ENCODE assay signal across 9 cellular contexts in genomic region chr1:90133133-90133532, GRCh38.
DNase-seq lines count a peak whose midpoint lies in the region; ATAC-seq and TF ChIP-seq lines count a peak whose summit lies in the region.
"Had no signal": no experiment of that assay in that cellular context is flagged by ENCODE, and none has a peak within 500 bp of the region (broad histone marks: within the 10 kb centered on the region; RNA-seq: fewer than 3 reads in every experiment).

No MANE protein-coding gene starts in this region.

- no peaks in the 10 kb centered on the region for H3K27me3 ChIP-seq in Karpas-422 (ENCODE audit: low read length)
- H3K27me3 ChIP-seq in Panc1 (ENCODE audit: control insufficient read depth, insufficient read depth, low read length), result peaks cover 7% of the 10 kb centered on the region; the same call in 1 of the 2 replicates
- no peaks in the 10 kb centered on the region for H3K27me3 ChIP-seq in thoracic aorta (replicated peaks; ENCODE audit: insufficient read depth)
- H3K27me3 ChIP-seq in CD4-positive, alpha-beta memory T cell (ENCODE audit: insufficient read depth, low read length), result no peaks in the 10 kb centered on the region

- H3K4me1 Mint-ChIP-seq in CD4-positive, alpha-beta memory T cell, result no peaks in the 10 kb centered on the region
- H3K4me1 Mint-ChIP-seq: memory B cell had no signal

- H3K9me3 ChIP-seq in Karpas-422 (ENCODE audit: low read length), result no peaks in the 10 kb centered on the region
- H3K9me3 ChIP-seq in Panc1 (ENCODE audit: control insufficient read depth, insufficient read depth, low read depth, low read length), result no peaks in the 10 kb centered on the region
- H3K9me3 ChIP-seq in thoracic aorta, result no peaks in the 10 kb centered on the region
- no peaks in the 10 kb centered on the region for H3K9me3 ChIP-seq in CD4-positive, alpha-beta memory T cell (ENCODE audit: control insufficient read depth in 1 of 2, low read length in 2 of 2)

- H3K9ac ChIP-seq in Karpas-422 (ENCODE audit: low read length), result no peak overlapping the region

- CTCF ChIA-PET in Panc1 (lab: Charles Lee), result interaction anchor here (0.6 to 1.0 kb wide), 2 partner anchors 24 to 588 kb away, joined by 4 read pairs; no protein-coding TSS in a partner anchor
- CTCF ChIA-PET in CD4-positive, alpha-beta memory T cell (lab: Charles Lee; ENCODE audit: partially characterized antibody), result no interaction called here

- H3K9me2 ChIP-seq in Karpas-422 (replicated peaks; ENCODE audit: insufficient read depth, low read length), result no peaks in the 10 kb centered on the region

- no peak overlapping the region for H3K4me2 ChIP-seq in Karpas-422 (ENCODE audit: low read depth, low read length, poor library complexity, severe bottlenecking)

- in situ Hi-C loops in Panc1 (cut with HindIII; ENCODE audit: low pct_unique_long_range_greater_than_20kb, low sequenced_read_pairs), result no loop called here

- no peaks in the 10 kb centered on the region for H3K36me3 Mint-ChIP-seq in CD4-positive, alpha-beta memory T cell
- H3K36me3 Mint-ChIP-seq: memory B cell had no signal

- no peak overlapping the region for H2AFZ ChIP-seq in Karpas-422 (ENCODE audit: low read length)

- no peak overlapping the region for H3K4me3 Mint-ChIP-seq in CD4-positive, alpha-beta memory T cell
- H3K4me3 Mint-ChIP-seq: memory B cell had no signal

- POLR2A ChIA-PET in Panc1 (lab: Charles Lee), result no interaction called here
- POLR2A ChIA-PET in CD4-positive, alpha-beta memory T cell (lab: Charles Lee; ENCODE audit: partially characterized antibody), result no interaction called here

- intact Hi-C loops in Panc1 (cut with micrococcal nuclease; ENCODE audit: unreplicated experiment), result loop anchor here (10.0 kb wide), 1 partner anchor 442 kb away; no protein-coding TSS in a partner anchor
- intact Hi-C loops in CD4-positive, alpha-beta memory T cell (cut with micrococcal nuclease), result no loop called here

- DNase-seq in EH (ENCODE audit: low read depth), result peak; percentile 21
- DNase-seq in Karpas-422, result peak; percentile 84
- DNase-seq in Panc1 (ENCODE audit: low read depth, low spot score), result no peak
- peak; percentile 39 for DNase-seq in fibroblast of pulmonary artery (ENCODE audit: low read depth)
- no peak for DNase-seq in thoracic aorta (ENCODE audit: low spot score)
- DNase-seq in CD4-positive, alpha-beta memory T cell, result no peak

- TF ChIP-seq CTCF in Panc1 (IDR thresholded peaks at IDR 0.05) (peak; percentile 78), fibroblast of pulmonary artery (IDR thresholded peaks at IDR 0.05; ENCODE audit: low read length, missing control alignments) (peak; percentile 45), thoracic aorta (IDR thresholded peaks at IDR 0.05) (peak; percentile 52)

- H4K20me1 ChIP-seq in Karpas-422 (ENCODE audit: insufficient read depth, low read depth, low read length), result no peaks in the 10 kb centered on the region

- no peak overlapping the region for H3K27ac Mint-ChIP-seq in CD4-positive, alpha-beta memory T cell
- H3K27ac Mint-ChIP-seq: memory B cell had no signal

- H3K4me1 ChIP-seq in Karpas-422 (ENCODE audit: low read length) (no peaks in the 10 kb centered on the region), Panc1 (ENCODE audit: control insufficient read depth, insufficient read depth, low read length) (no peaks in the 10 kb centered on the region), thoracic aorta (ENCODE audit: control insufficient read depth in 1 of 2, low read depth in 2 of 2) (peaks cover 0 to 15% of the 10 kb centered on the region in 2 donors)
- H3K4me1 ChIP-seq in CD4-positive, alpha-beta memory T cell (ENCODE audit: insufficient read depth, low read length), result no peaks in the 10 kb centered on the region

- no peaks in the 10 kb centered on the region for H3K79me2 ChIP-seq in Karpas-422 (ENCODE audit: low read length)

- H3K4me3 ChIP-seq in Karpas-422 (ENCODE audit: low read length), result no peak overlapping the region
- no peak overlapping the region for H3K4me3 ChIP-seq in Panc1 (ENCODE audit: low read depth in 2 of 2, low read length in 2 of 2)
- no peak overlapping the region for H3K4me3 ChIP-seq in fibroblast of pulmonary artery (replicated peaks; ENCODE audit: low read depth, low read length)
- no peak overlapping the region for H3K4me3 ChIP-seq in thoracic aorta
- H3K4me3 ChIP-seq in CD4-positive, alpha-beta memory T cell (ENCODE audit: low read length in 2 of 2), result no peak overlapping the region

- H3K9me3 Mint-ChIP-seq in CD4-positive, alpha-beta memory T cell, result peaks cover 0 to 5% (median 4%) of the 10 kb centered on the region in 8 donors

- H3K27me3 Mint-ChIP-seq in CD4-positive, alpha-beta memory T cell, result peaks cover 12 to 15% of the 10 kb centered on the region in 2 donors

- H3K36me3 ChIP-seq in Karpas-422 (ENCODE audit: insufficient read depth, low read length) (no peaks in the 10 kb centered on the region), Panc1 (ENCODE audit: control insufficient read depth, insufficient read depth, low read length) (no peaks in the 10 kb centered on the region), thoracic aorta (no peaks in the 10 kb centered on the region)
- no peaks in the 10 kb centered on the region for H3K36me3 ChIP-seq in CD4-positive, alpha-beta memory T cell (ENCODE audit: insufficient read depth, low read length)

- no TSS peak for BruUV-seq in Panc1 (replicated peaks; lab: Mats Ljungman, UMichigan)

- ATAC-seq in Panc1 (peak; percentile 89), thoracic aorta (ENCODE audit: insufficient number of reproducible peaks, low FRiP score, low read depth) (peak; percentile 91), GM18907 (IDR thresholded peaks at IDR 0.05; ENCODE audit: unreplicated experiment) (no peak), GM21619 (IDR thresholded peaks at IDR 0.05; ENCODE audit: unreplicated experiment) (no peak)

- H3K27ac ChIP-seq in Karpas-422 (ENCODE audit: low read length) (no peak overlapping the region), Panc1 (ENCODE audit: low read length) (no peak overlapping the region), thoracic aorta (no peak overlapping the region)
- no peak overlapping the region for H3K27ac ChIP-seq in CD4-positive, alpha-beta memory T cell (ENCODE audit: low read depth, low read length)

Comparison
In these comparisons a context has a peak if more than half of its experiments do, and no peak if none do; other contexts are left out.
1. DNase-seq: peak in EH (single experiment), Karpas-422 (single experiment) and fibroblast of pulmonary artery (single experiment); none in Panc1 (single experiment), thoracic aorta (single experiment) and CD4-positive, alpha-beta memory T cell (0 of 5).
2. ATAC-seq: peak in Panc1 (single experiment) and thoracic aorta (single experiment); none in GM18907 (single experiment) and GM21619 (single experiment).
3. Peak in every context shown above with its lines, with median percentiles within 50 percentile points of each other: CTCF ChIP-seq.